Comparison of ENCODE assay signal across 8 cellular contexts in genomic region chr13:44575741-44576395, GRCh38. TPM values are rescaled to one million over a fixed set of nuclear protein-coding genes. Genes with fewer than 3 reads are reported as not detected.
DNase-seq lines count a peak whose midpoint lies in the region; ATAC-seq lines count a peak whose summit lies in the region.

Gene TSC22D1, minus strand, starts transcription at chr13:44576330. Its CDS starts 256 bp downstream, at chr13:44576074.

- H3K9me3 Mint-ChIP-seq in activated T-cell treated with anti-CD3 and anti-CD28 coated beads, Interleukin-2, amount 50 U/mL, for 72 hours = no peaks in the 10 kb centered on the region

- DNase-seq in NCI-H1694 (lab: John Stamatoyannopoulos, UW) (peak; percentile 7), NCI-H1694 treated with DMSO at 0.1 percent for 48 hours (lab: John Stamatoyannopoulos, UW) (no peak), NCI-H82 (lab: John Stamatoyannopoulos, UW) (peak; percentile 65)
- DNase-seq in activated T-cell treated with anti-CD3 and anti-CD28 coated beads, Interleukin-2, amount 50 U/mL, for 72 hours = peak; percentile 58 to 62
- peak; percentile 52 for DNase-seq in stimulated activated CD8-positive, alpha-beta memory T cell treated with anti-CD3 and anti-CD28 coated beads, Interleukin-4, amount 100 ng/mL, for 24 hours (ENCODE audit: low read depth)

- H3K27ac ChIP-seq in mucosa of rectum (ENCODE audit: low read depth in 2 of 2, low read length in 2 of 2) = peak within 1 kb of the TSS; percentile 95 to 98

- peaks cover 44% of the 10 kb centered on the region for H3K4me1 Mint-ChIP-seq in activated T-cell treated with anti-CD3 and anti-CD28 coated beads, Interleukin-2, amount 50 U/mL, for 72 hours (ENCODE audit: low read depth)

- peak within 1 kb of the TSS; percentile 75 to 92 for H3K9ac ChIP-seq in mucosa of rectum (ENCODE audit: low read depth in 1 of 2, low read length in 2 of 2)

- H3K36me3 ChIP-seq in mucosa of rectum (ENCODE audit: control insufficient read depth in 2 of 2, insufficient read depth in 2 of 2, low read length in 2 of 2) = peaks cover 0 to 4% of the 10 kb centered on the region in 2 donors

- H3K27me3 ChIP-seq in mucosa of rectum (ENCODE audit: control insufficient read depth in 2 of 2, insufficient read depth in 2 of 2, low read length in 2 of 2) = no peaks in the 10 kb centered on the region

- H3K27ac Mint-ChIP-seq in activated T-cell treated with anti-CD3 and anti-CD28 coated beads, Interleukin-2, amount 50 U/mL, for 72 hours = peak within 1 kb of the TSS; percentile 93

- H3K4me1 ChIP-seq in mucosa of rectum (ENCODE audit: control insufficient read depth in 2 of 2, insufficient read depth in 2 of 2, low read length in 2 of 2) = peaks cover 10 to 13% of the 10 kb centered on the region in 2 donors

- H3K27me3 Mint-ChIP-seq in activated T-cell treated with anti-CD3 and anti-CD28 coated beads, Interleukin-2, amount 50 U/mL, for 72 hours (ENCODE audit: low read depth) = peaks cover 13% of the 10 kb centered on the region

- peaks cover 0 to 4% of the 10 kb centered on the region in 2 donors for H3K36me3 Mint-ChIP-seq in activated T-cell treated with anti-CD3 and anti-CD28 coated beads, Interleukin-2, amount 50 U/mL, for 72 hours (ENCODE audit: insufficient read depth in 2 of 2)

- peak within 1 kb of the TSS; percentile 85 to 90 for H3K4me3 ChIP-seq in mucosa of rectum (ENCODE audit: low read length in 2 of 2)

- H3K9me3 ChIP-seq in mucosa of rectum (ENCODE audit: control insufficient read depth in 2 of 2, low read length in 2 of 2) = no peaks in the 10 kb centered on the region

- ATAC-seq in activated T-cell treated with anti-CD3 and anti-CD28 coated beads, Interleukin-2, amount 50 U/mL, for 72 hours (replicated peaks in 1 of 2) = peak; percentile 8 to 13
- ATAC-seq in esophagus mucosa = no peak
- ATAC-seq in HG02759 (IDR thresholded peaks at IDR 0.05; ENCODE audit: unreplicated experiment) = no peak

- peak within 1 kb of the TSS; percentile 93 to 96 for H3K4me3 Mint-ChIP-seq in activated T-cell treated with anti-CD3 and anti-CD28 coated beads, Interleukin-2, amount 50 U/mL, for 72 hours

RNA-seq across cellular contexts. Expression of gene TSC22D1, which starts in this region (rescaled TPM):
- 10 to 100 TPM; 11.8 to 20.3 TPM for total RNA-seq in activated T-cell treated with anti-CD3 and anti-CD28 coated beads, Interleukin-2, amount 50 U/mL, for 72 hours
- total RNA-seq in esophagus mucosa = 23.2 TPM

Comparison
In these comparisons a context has a peak if more than half of its experiments do, and no peak if none do; other contexts are left out.
1. ATAC-seq: peak in activated T-cell treated with anti-CD3 and anti-CD28 coated beads, Interleukin-2, amount 50 U/mL, for 72 hours (2 of 2); none in esophagus mucosa (single experiment) and HG02759 (single experiment).